Comparison of ENCODE assay signal across 9 cellular contexts in the genomic region with DNA sequence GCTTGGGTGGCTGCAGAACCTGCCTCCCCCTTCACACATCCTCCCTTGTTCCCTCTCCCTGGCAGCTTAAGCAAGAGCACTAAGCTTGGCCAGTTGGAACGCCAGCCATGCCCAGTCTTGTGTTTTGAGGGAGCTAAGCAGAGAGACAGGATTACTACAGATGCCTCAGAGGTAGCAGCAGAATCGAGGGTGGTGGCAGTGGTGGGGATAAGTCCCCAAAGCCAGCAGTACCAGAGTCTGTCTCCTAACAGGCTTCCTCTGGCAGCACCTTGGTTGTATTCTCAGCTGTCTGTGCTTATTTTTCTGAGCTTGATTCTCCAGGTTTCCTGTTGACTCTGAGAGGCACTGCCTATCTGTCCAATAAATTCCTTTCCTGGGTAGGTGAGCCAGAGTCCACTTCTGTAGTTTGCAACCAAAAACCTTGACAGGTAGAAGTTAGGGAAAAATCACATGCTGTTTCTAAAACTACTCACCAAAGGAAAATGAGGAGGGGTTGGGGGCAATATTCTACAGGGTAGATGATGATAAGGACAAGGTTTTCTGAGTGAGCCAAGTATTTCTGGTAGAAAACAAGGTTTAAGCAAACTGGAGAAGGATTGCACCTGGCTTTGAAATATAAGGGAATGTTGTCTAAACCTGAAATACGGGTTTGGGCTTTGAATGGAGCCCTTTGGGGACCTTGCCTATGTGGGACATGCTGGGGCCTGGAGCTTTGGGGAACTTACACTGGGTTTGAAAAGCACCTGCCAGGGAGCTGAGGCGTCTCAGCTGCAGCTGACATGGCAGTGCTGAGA.
DNase-seq lines count a peak whose midpoint lies in the region; ATAC-seq and TF ChIP-seq lines count a peak whose summit lies in the region.
"Had no signal": no experiment of that assay in that cellular context is flagged by ENCODE, and none has a peak within 500 bp of the region (broad histone marks: within the 10 kb centered on the region; RNA-seq: fewer than 3 reads in every experiment).

No MANE protein-coding gene starts in this region.

- no peaks in the 10 kb centered on the region for H3K27me3 ChIP-seq in heart right ventricle
- no peaks in the 10 kb centered on the region for H3K27me3 ChIP-seq in GM23248 (replicated peaks; ENCODE audit: insufficient read depth)

- peaks cover 7% of the 10 kb centered on the region for H3K4me1 Mint-ChIP-seq in stimulated activated memory B cell treated with anti-CD40 and anti-IgM and Interleukin-4, amounts not matched to agents 10 μg/mL and 1 μg/mL and 100 μg/mL, for 72 hours

- H3K27ac Mint-ChIP-seq in stimulated activated memory B cell treated with anti-CD40 and anti-IgM and Interleukin-4, amounts not matched to agents 10 μg/mL and 1 μg/mL and 100 μg/mL, for 72 hours, result no peak overlapping the region

- in situ Hi-C loops in GM23248 (cut with MboI), result no loop called here

- H3K4me2 ChIP-seq in GM23248 (ENCODE audit: unreplicated experiment), result no peak overlapping the region

- TF ChIP-seq CTCF in heart right ventricle (IDR thresholded peaks at IDR 0.05), result no peak

- no peak overlapping the region for H2AFZ ChIP-seq in GM23248

- H3K4me3 ChIP-seq in heart right ventricle (no peak overlapping the region), GM23248 (no peak overlapping the region)

- H3K36me3 ChIP-seq in heart right ventricle (no peaks in the 10 kb centered on the region), GM23248 (ENCODE audit: low read depth) (no peaks in the 10 kb centered on the region)

- DNase-seq in DMS79 treated with DMSO at 0.1 percent for 48 hours (lab: John Stamatoyannopoulos, UW), result peak; percentile 47
- DNase-seq in DMS79 (lab: John Stamatoyannopoulos, UW), result no peak
- peak; percentile 54 for DNase-seq in LoVo (ENCODE audit: low spot score)
- DNase-seq in heart right ventricle, result no peak
- DNase-seq in GM23248, result no peak

- 64 to 67% methylated on average over 4 of the region's 4 CpGs for WGBS in heart right ventricle, 2 donors
- 59 to 61% methylated on average over 4 of the region's 4 CpGs for WGBS in GM23248 (ENCODE audit: low coverage in 1 of 2, low lambda C conversion rate in 2 of 2, missing lambda C conversion rate in 2 of 2), 2 experiments

- H3K4me3 Mint-ChIP-seq in stimulated activated memory B cell treated with anti-CD40 and anti-IgM and Interleukin-4, amounts not matched to agents 10 μg/mL and 1 μg/mL and 100 μg/mL, for 72 hours, result no peak overlapping the region

- H3K9me3 Mint-ChIP-seq in stimulated activated memory B cell treated with anti-CD40 and anti-IgM and Interleukin-4, amounts not matched to agents 10 μg/mL and 1 μg/mL and 100 μg/mL, for 72 hours, result peaks cover 3% of the 10 kb centered on the region

- H3K9me2 ChIP-seq in GM23248 (ENCODE audit: insufficient read depth), result 0 out of 2 replicates have a peak, but pooled peaks cover 4% of the 10 kb centered on the region

- H4K20me1 ChIP-seq in GM23248 (ENCODE audit: insufficient read depth), result no peaks in the 10 kb centered on the region

- peaks cover 78% of the 10 kb centered on the region for H3K79me2 ChIP-seq in GM23248 (ENCODE audit: insufficient read depth)

- peaks cover 0 to 62% (median 21%) of the 10 kb centered on the region in 9 donors for H3K4me1 ChIP-seq in heart right ventricle
- peaks cover 13% of the 10 kb centered on the region; the same call in 1 of the 2 replicates for H3K4me1 ChIP-seq in GM23248 (ENCODE audit: insufficient read depth)

- H3K9me3 ChIP-seq in heart right ventricle (no peaks in the 10 kb centered on the region), GM23248 (ENCODE audit: low read depth) (no peaks in the 10 kb centered on the region)

- intact Hi-C loops in heart right ventricle (cut with DNase I), result no loop called here

- ATAC-seq in heart right ventricle (peak in 5 of 8 donors; percentile 21 to 68 (median 43)), HG03280 (IDR thresholded peaks at IDR 0.05; ENCODE audit: unreplicated experiment) (no peak), SK-N-SH treated with all-trans-retinoic acid at 6 μM for 48 hours (no peak; the same call in 2 of the 3 replicates)
- ATAC-seq in stimulated activated memory B cell treated with anti-CD40 and anti-IgM and Interleukin-4, amounts not matched to agents 10 μg/mL and 1 μg/mL and 100 μg/mL, for 72 hours, result peak; percentile 5

- peak overlapping the region in 2 of 10 donors; percentile 14 to 24 for H3K27ac ChIP-seq in heart right ventricle
- H3K27ac ChIP-seq in GM23248, result no peak overlapping the region
- H3K27ac ChIP-seq: 22Rv1 had no signal

- H3K27me3 Mint-ChIP-seq in stimulated activated memory B cell treated with anti-CD40 and anti-IgM and Interleukin-4, amounts not matched to agents 10 μg/mL and 1 μg/mL and 100 μg/mL, for 72 hours, result no peaks in the 10 kb centered on the region

- H3K36me3 Mint-ChIP-seq in stimulated activated memory B cell treated with anti-CD40 and anti-IgM and Interleukin-4, amounts not matched to agents 10 μg/mL and 1 μg/mL and 100 μg/mL, for 72 hours, result no peaks in the 10 kb centered on the region

- peaks cover 5% of the 10 kb centered on the region; the same call in 1 of the 2 replicates for H3F3A ChIP-seq in GM23248 (ENCODE audit: insufficient read depth)

- H3K9ac ChIP-seq in GM23248, result no peak overlapping the region

TF ChIP-seq in SK-N-SH treated with all-trans-retinoic acid at 6 μM for 48 hours, 23 proteins besides CTCF, POLR2A, EP300 and RAD21 (continues in another document):
- TF ChIP-seq, protein P1, sequence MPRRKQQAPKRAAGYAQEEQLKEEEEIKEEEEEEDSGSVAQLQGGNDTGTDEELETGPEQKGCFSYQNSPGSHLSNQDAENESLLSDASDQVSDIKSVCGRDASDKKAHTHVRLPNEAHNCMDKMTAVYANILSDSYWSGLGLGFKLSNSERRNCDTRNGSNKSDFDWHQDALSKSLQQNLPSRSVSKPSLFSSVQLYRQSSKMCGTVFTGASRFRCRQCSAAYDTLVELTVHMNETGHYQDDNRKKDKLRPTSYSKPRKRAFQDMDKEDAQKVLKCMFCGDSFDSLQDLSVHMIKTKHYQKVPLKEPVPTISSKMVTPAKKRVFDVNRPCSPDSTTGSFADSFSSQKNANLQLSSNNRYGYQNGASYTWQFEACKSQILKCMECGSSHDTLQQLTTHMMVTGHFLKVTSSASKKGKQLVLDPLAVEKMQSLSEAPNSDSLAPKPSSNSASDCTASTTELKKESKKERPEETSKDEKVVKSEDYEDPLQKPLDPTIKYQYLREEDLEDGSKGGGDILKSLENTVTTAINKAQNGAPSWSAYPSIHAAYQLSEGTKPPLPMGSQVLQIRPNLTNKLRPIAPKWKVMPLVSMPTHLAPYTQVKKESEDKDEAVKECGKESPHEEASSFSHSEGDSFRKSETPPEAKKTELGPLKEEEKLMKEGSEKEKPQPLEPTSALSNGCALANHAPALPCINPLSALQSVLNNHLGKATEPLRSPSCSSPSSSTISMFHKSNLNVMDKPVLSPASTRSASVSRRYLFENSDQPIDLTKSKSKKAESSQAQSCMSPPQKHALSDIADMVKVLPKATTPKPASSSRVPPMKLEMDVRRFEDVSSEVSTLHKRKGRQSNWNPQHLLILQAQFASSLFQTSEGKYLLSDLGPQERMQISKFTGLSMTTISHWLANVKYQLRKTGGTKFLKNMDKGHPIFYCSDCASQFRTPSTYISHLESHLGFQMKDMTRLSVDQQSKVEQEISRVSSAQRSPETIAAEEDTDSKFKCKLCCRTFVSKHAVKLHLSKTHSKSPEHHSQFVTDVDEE (CRISPR knock-in tag; IDR thresholded peaks at IDR 0.05), result no peak
- no peak for TF ChIP-seq ISL1 (CRISPR knock-in tag; IDR thresholded peaks at IDR 0.05)
- TF ChIP-seq TOX (CRISPR knock-in tag; IDR thresholded peaks at IDR 0.05; ENCODE audit: borderline replicate concordance), result no peak
- TF ChIP-seq, protein P2, sequence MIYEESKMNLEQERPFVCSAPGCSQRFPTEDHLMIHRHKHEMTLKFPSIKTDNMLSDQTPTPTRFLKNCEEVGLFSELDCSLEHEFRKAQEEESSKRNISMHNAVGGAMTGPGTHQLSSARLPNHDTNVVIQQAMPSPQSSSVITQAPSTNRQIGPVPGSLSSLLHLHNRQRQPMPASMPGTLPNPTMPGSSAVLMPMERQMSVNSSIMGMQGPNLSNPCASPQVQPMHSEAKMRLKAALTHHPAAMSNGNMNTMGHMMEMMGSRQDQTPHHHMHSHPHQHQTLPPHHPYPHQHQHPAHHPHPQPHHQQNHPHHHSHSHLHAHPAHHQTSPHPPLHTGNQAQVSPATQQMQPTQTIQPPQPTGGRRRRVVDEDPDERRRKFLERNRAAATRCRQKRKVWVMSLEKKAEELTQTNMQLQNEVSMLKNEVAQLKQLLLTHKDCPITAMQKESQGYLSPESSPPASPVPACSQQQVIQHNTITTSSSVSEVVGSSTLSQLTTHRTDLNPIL (CRISPR knock-in tag; IDR thresholded peaks at IDR 0.05; ENCODE audit: low read depth), result no peak
- TF ChIP-seq, protein P3, sequence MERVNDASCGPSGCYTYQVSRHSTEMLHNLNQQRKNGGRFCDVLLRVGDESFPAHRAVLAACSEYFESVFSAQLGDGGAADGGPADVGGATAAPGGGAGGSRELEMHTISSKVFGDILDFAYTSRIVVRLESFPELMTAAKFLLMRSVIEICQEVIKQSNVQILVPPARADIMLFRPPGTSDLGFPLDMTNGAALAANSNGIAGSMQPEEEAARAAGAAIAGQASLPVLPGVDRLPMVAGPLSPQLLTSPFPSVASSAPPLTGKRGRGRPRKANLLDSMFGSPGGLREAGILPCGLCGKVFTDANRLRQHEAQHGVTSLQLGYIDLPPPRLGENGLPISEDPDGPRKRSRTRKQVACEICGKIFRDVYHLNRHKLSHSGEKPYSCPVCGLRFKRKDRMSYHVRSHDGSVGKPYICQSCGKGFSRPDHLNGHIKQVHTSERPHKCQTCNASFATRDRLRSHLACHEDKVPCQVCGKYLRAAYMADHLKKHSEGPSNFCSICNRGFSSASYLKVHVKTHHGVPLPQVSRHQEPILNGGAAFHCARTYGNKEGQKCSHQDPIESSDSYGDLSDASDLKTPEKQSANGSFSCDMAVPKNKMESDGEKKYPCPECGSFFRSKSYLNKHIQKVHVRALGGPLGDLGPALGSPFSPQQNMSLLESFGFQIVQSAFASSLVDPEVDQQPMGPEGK (CRISPR knock-in tag; IDR thresholded peaks at IDR 0.05; ENCODE audit: borderline replicate concordance), result no peak
- no peak for TF ChIP-seq ZNF565 (CRISPR knock-in tag; conservative IDR thresholded peaks at IDR 0.05; ENCODE audit: low read depth)
- no peak for TF ChIP-seq PPARA (CRISPR knock-in tag; IDR thresholded peaks at IDR 0.05; ENCODE audit: borderline replicate concordance)
- TF ChIP-seq ESRRG (CRISPR knock-in tag; IDR thresholded peaks at IDR 0.05), result no peak
- TF ChIP-seq SNAI2 (CRISPR knock-in tag; IDR thresholded peaks at IDR 0.05), result no peak
- TF ChIP-seq ZNF70 (CRISPR knock-in tag; IDR thresholded peaks at IDR 0.05), result no peak

Comparison
In these comparisons a context has a peak if more than half of its experiments do, and no peak if none do; other contexts are left out.
1. DNase-seq: peak in DMS79 treated with DMSO at 0.1 percent for 48 hours (single experiment) and LoVo (single experiment); none in DMS79 (single experiment), heart right ventricle (0 of 2) and GM23248 (single experiment).
2. ATAC-seq: peak in heart right ventricle (5 of 8) and stimulated activated memory B cell treated with anti-CD40 and anti-IgM and Interleukin-4, amounts not matched to agents 10 μg/mL and 1 μg/mL and 100 μg/mL, for 72 hours (single experiment); none in HG03280 (single experiment) and SK-N-SH treated with all-trans-retinoic acid at 6 μM for 48 hours (single experiment).